ENCODE assay signal across 1 cellular context in the genomic region with DNA sequence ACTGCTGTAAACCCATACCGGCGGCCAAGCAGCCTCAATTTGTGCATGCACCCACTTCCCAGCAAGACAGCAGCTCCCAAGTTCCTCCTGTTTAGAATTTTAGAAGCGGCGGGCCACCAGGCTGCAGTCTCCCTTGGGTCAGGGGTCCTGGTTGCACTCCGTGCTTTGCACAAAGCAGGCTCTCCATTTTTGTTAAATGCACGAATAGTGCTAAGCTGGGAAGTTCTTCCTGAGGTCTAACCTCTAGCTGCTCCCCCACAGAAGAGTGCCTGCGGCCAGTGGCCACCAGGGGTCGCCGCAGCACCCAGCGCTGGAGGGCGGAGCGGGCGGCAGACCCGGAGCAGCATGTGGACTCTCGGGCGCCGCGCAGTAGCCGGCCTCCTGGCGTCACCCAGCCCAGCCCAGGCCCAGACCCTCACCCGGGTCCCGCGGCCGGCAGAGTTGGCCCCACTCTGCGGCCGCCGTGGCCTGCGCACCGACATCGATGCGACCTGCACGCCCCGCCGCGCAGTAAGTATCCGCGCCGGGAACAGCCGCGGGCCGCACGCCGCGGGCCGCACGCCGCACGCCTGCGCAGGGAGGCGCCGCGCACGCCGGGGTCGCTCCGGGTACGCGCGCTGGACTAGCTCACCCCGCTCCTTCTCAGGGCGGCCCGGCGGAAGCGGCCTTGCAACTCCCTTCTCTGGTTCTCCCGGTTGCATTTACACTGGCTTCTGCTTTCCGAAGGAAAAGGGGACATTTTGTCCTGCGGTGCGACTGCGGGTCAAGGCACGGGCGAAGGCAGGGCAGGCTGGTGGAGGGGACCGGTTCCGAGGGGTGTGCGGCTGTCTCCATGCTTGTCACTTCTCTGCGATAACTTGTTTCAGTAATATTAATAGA.
TF ChIP-seq lines count a peak whose summit lies in the region.

A gene (plus strand): TSS at position 315 of the 879 bp plus-strand sequence. CDS start 31 bp downstream, at position 346.

TF ChIP-seq in GM12878, 131 proteins besides CTCF, POLR2A, EP300 and RAD21 (continued from another document and continues in another):
- TF ChIP-seq, protein P1, sequence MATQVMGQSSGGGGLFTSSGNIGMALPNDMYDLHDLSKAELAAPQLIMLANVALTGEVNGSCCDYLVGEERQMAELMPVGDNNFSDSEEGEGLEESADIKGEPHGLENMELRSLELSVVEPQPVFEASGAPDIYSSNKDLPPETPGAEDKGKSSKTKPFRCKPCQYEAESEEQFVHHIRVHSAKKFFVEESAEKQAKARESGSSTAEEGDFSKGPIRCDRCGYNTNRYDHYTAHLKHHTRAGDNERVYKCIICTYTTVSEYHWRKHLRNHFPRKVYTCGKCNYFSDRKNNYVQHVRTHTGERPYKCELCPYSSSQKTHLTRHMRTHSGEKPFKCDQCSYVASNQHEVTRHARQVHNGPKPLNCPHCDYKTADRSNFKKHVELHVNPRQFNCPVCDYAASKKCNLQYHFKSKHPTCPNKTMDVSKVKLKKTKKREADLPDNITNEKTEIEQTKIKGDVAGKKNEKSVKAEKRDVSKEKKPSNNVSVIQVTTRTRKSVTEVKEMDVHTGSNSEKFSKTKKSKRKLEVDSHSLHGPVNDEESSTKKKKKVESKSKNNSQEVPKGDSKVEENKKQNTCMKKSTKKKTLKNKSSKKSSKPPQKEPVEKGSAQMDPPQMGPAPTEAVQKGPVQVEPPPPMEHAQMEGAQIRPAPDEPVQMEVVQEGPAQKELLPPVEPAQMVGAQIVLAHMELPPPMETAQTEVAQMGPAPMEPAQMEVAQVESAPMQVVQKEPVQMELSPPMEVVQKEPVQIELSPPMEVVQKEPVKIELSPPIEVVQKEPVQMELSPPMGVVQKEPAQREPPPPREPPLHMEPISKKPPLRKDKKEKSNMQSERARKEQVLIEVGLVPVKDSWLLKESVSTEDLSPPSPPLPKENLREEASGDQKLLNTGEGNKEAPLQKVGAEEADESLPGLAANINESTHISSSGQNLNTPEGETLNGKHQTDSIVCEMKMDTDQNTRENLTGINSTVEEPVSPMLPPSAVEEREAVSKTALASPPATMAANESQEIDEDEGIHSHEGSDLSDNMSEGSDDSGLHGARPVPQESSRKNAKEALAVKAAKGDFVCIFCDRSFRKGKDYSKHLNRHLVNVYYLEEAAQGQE (IDR thresholded peaks at IDR 0.05; ENCODE audit: low read depth, low read length) = no peak
- TF ChIP-seq POLR2AphosphoS2 (IDR thresholded peaks at IDR 0.05; ENCODE audit: low read depth, low read length) = no peak
- TF ChIP-seq RELA (IDR thresholded peaks at IDR 0.05; ENCODE audit: borderline replicate concordance, partially characterized antibody) = peak; percentile 86
- TF ChIP-seq ASH2L (IDR thresholded peaks at IDR 0.05; ENCODE audit: borderline replicate concordance, low read depth) = peak; percentile 78; the same call in 1 of the 2 replicates
- no peak for TF ChIP-seq IKZF2 (IDR thresholded peaks at IDR 0.05)
- TF ChIP-seq BCL11A (IDR thresholded peaks at IDR 0.05; ENCODE audit: low read depth, low read length) = no peak
- TF ChIP-seq ZBED1 (IDR thresholded peaks at IDR 0.05; ENCODE audit: borderline replicate concordance) = no peak
- TF ChIP-seq, protein P2, sequence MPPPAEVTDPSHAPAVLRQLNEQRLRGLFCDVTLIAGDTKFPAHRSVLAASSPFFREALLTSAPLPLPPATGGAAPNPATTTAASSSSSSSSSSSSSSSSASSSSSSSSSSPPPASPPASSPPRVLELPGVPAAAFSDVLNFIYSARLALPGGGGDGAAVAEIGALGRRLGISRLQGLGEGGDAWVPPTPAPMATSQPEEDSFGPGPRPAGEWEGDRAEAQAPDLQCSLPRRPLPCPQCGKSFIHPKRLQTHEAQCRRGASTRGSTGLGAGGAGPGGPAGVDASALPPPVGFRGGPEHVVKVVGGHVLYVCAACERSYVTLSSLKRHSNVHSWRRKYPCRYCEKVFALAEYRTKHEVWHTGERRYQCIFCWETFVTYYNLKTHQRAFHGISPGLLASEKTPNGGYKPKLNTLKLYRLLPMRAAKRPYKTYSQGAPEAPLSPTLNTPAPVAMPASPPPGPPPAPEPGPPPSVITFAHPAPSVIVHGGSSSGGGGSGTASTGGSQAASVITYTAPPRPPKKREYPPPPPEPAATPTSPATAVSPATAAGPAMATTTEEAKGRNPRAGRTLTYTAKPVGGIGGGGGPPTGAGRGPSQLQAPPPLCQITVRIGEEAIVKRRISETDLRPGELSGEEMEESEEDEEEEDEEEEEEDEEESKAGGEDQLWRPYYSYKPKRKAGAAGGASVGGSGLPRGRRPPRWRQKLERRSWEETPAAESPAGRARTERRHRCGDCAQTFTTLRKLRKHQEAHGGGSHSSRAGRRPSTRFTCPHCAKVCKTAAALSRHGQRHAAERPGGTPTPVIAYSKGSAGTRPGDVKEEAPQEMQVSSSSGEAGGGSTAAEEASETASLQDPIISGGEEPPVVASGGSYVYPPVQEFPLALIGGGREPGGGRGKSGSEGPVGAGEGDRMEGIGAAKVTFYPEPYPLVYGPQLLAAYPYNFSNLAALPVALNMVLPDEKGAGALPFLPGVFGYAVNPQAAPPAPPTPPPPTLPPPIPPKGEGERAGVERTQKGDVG (CRISPR knock-in tag; IDR thresholded peaks at IDR 0.05) = no peak
- TF ChIP-seq IKZF1 (conservative IDR thresholded peaks at IDR 0.05) = peak; percentile 86
- TF ChIP-seq CEBPB (IDR thresholded peaks at IDR 0.05; ENCODE audit: borderline replicate concordance in 1 of 2, low read depth in 2 of 2, low read length in 2 of 2) = no peak
- peak; percentile 82; the same call in 1 of the 2 replicates for TF ChIP-seq YY1 (IDR thresholded peaks at IDR 0.05; ENCODE audit: low read depth, low read length)
- TF ChIP-seq TCF12 (IDR thresholded peaks at IDR 0.05; ENCODE audit: low read depth, low read length) = 0 out of 2 replicates have a peak, but pooled peaks have one; percentile 3
- no peak for TF ChIP-seq NR2C2 (IDR thresholded peaks at IDR 0.05; ENCODE audit: borderline replicate concordance, control insufficient read depth, insufficient read length, low read depth)
- TF ChIP-seq TARDBP (IDR thresholded peaks at IDR 0.05; ENCODE audit: borderline replicate concordance) = no peak
- no peak for TF ChIP-seq CBX3 (IDR thresholded peaks at IDR 0.05; ENCODE audit: borderline replicate concordance, low read depth)
- TF ChIP-seq SUZ12 (IDR thresholded peaks at IDR 0.05; ENCODE audit: unreplicated experiment) = no peak
- no peak for TF ChIP-seq PAX8 (IDR thresholded peaks at IDR 0.05)
- TF ChIP-seq, protein P3, sequence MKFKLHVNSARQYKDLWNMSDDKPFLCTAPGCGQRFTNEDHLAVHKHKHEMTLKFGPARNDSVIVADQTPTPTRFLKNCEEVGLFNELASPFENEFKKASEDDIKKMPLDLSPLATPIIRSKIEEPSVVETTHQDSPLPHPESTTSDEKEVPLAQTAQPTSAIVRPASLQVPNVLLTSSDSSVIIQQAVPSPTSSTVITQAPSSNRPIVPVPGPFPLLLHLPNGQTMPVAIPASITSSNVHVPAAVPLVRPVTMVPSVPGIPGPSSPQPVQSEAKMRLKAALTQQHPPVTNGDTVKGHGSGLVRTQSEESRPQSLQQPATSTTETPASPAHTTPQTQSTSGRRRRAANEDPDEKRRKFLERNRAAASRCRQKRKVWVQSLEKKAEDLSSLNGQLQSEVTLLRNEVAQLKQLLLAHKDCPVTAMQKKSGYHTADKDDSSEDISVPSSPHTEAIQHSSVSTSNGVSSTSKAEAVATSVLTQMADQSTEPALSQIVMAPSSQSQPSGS (IDR thresholded peaks at IDR 0.05; ENCODE audit: low read length) = no peak
- no peak for TF ChIP-seq CHD2 (IDR thresholded peaks at IDR 0.05; ENCODE audit: borderline replicate concordance, low read depth, low read length)
- peak; percentile 81; the same call in 1 of the 2 replicates for TF ChIP-seq BACH1 (IDR thresholded peaks at IDR 0.05; ENCODE audit: borderline replicate concordance)
- TF ChIP-seq JUND (IDR thresholded peaks at IDR 0.05; ENCODE audit: low read depth, low read length) = no peak
- peak; percentile 96 for TF ChIP-seq LARP7 (IDR thresholded peaks at IDR 0.05)
- TF ChIP-seq IRF4 (IDR thresholded peaks at IDR 0.05; ENCODE audit: low read depth, low read length) = no peak
- TF ChIP-seq, protein P4, sequence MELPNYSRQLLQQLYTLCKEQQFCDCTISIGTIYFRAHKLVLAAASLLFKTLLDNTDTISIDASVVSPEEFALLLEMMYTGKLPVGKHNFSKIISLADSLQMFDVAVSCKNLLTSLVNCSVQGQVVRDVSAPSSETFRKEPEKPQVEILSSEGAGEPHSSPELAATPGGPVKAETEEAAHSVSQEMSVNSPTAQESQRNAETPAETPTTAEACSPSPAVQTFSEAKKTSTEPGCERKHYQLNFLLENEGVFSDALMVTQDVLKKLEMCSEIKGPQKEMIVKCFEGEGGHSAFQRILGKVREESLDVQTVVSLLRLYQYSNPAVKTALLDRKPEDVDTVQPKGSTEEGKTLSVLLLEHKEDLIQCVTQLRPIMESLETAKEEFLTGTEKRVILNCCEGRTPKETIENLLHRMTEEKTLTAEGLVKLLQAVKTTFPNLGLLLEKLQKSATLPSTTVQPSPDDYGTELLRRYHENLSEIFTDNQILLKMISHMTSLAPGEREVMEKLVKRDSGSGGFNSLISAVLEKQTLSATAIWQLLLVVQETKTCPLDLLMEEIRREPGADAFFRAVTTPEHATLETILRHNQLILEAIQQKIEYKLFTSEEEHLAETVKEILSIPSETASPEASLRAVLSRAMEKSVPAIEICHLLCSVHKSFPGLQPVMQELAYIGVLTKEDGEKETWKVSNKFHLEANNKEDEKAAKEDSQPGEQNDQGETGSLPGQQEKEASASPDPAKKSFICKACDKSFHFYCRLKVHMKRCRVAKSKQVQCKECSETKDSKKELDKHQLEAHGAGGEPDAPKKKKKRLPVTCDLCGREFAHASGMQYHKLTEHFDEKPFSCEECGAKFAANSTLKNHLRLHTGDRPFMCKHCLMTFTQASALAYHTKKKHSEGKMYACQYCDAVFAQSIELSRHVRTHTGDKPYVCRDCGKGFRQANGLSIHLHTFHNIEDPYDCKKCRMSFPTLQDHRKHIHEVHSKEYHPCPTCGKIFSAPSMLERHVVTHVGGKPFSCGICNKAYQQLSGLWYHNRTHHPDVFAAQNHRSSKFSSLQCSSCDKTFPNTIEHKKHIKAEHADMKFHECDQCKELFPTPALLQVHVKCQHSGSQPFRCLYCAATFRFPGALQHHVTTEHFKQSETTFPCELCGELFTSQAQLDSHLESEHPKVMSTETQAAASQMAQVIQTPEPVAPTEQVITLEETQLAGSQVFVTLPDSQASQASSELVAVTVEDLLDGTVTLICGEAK (IDR thresholded peaks at IDR 0.05; ENCODE audit: borderline replicate concordance) = no peak
- TF ChIP-seq, protein P5, sequence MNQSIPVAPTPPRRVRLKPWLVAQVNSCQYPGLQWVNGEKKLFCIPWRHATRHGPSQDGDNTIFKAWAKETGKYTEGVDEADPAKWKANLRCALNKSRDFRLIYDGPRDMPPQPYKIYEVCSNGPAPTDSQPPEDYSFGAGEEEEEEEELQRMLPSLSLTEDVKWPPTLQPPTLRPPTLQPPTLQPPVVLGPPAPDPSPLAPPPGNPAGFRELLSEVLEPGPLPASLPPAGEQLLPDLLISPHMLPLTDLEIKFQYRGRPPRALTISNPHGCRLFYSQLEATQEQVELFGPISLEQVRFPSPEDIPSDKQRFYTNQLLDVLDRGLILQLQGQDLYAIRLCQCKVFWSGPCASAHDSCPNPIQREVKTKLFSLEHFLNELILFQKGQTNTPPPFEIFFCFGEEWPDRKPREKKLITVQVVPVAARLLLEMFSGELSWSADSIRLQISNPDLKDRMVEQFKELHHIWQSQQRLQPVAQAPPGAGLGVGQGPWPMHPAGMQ (IDR thresholded peaks at IDR 0.05; ENCODE audit: borderline replicate concordance) = no peak
- TF ChIP-seq HCFC1 (IDR thresholded peaks at IDR 0.05; ENCODE audit: low read length) = no peak; the same call in 1 of the 2 replicates
- TF ChIP-seq, protein P6, sequence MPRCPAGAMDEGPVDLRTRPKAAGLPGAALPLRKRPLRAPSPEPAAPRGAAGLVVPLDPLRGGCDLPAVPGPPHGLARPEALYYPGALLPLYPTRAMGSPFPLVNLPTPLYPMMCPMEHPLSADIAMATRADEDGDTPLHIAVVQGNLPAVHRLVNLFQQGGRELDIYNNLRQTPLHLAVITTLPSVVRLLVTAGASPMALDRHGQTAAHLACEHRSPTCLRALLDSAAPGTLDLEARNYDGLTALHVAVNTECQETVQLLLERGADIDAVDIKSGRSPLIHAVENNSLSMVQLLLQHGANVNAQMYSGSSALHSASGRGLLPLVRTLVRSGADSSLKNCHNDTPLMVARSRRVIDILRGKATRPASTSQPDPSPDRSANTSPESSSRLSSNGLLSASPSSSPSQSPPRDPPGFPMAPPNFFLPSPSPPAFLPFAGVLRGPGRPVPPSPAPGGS (IDR thresholded peaks at IDR 0.05; ENCODE audit: borderline replicate concordance, insufficient read depth, low read depth, low read length, poor library complexity, severe bottlenecking) = peak; percentile 24
- TF ChIP-seq FOS (IDR thresholded peaks at IDR 0.05; ENCODE audit: borderline replicate concordance, extremely low read depth, insufficient read length) = no peak
- TF ChIP-seq, protein P7, sequence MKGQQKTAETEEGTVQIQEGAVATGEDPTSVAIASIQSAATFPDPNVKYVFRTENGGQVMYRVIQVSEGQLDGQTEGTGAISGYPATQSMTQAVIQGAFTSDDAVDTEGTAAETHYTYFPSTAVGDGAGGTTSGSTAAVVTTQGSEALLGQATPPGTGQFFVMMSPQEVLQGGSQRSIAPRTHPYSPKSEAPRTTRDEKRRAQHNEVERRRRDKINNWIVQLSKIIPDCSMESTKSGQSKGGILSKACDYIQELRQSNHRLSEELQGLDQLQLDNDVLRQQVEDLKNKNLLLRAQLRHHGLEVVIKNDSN (IDR thresholded peaks at IDR 0.05; ENCODE audit: borderline replicate concordance, extremely low read length, insufficient read depth, low read depth, low read length) = no peak
- TF ChIP-seq, protein P8, sequence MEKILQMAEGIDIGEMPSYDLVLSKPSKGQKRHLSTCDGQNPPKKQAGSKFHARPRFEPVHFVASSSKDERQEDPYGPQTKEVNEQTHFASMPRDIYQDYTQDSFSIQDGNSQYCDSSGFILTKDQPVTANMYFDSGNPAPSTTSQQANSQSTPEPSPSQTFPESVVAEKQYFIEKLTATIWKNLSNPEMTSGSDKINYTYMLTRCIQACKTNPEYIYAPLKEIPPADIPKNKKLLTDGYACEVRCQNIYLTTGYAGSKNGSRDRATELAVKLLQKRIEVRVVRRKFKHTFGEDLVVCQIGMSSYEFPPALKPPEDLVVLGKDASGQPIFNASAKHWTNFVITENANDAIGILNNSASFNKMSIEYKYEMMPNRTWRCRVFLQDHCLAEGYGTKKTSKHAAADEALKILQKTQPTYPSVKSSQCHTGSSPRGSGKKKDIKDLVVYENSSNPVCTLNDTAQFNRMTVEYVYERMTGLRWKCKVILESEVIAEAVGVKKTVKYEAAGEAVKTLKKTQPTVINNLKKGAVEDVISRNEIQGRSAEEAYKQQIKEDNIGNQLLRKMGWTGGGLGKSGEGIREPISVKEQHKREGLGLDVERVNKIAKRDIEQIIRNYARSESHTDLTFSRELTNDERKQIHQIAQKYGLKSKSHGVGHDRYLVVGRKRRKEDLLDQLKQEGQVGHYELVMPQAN (conservative IDR thresholded peaks at IDR 0.05) = peak; percentile 91
- no peak for TF ChIP-seq MYB (IDR thresholded peaks at IDR 0.05; ENCODE audit: borderline replicate concordance, low read depth, low read length)
- TF ChIP-seq MXI1 (IDR thresholded peaks at IDR 0.05; ENCODE audit: low read depth, low read length) = peak; percentile 65
- TF ChIP-seq NBN (IDR thresholded peaks at IDR 0.05) = no peak
- peak; percentile 73 for TF ChIP-seq SMC3 (IDR thresholded peaks at IDR 0.05; ENCODE audit: borderline replicate concordance, low read length)
